In the genomic region with DNA sequence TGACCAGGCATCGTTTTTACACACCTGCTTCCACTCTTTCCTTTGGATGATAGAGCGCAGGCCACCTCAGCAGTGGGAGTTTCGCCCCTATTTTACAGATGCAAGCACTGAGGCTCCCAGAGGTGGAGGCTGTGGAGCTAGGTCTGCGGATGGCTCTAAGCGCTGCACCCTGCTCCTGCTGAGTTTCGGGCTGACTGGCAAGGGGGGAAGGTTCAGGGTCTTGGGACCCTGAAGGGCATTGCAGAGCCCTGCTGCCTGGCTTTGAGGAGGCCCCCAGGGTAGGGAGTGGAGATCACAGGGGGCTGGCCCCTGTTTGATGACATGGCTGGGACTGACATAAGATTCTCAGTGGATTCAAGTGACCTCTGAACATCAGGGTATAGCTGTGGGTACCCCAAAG, we compare ENCODE assay signal across 17 cellular contexts.
"Had no signal": no experiment of that assay in that cellular context is flagged by ENCODE, and none has a peak within 500 bp of the region (broad histone marks: within the 10 kb centered on the region; RNA-seq: fewer than 3 reads in every experiment).

No MANE protein-coding gene starts in this region.

- ATAC-seq: heart right ventricle; left lung; psoas muscle; sciatic nerve; stimulated activated naive B cell treated with anti-CD40 and anti-IgM and Interleukin-4, amounts not matched to agents 10 μg/mL and 1 μg/mL and 100 μg/mL, for 72 hours; stimulated activated naive CD8-positive, alpha-beta T cell treated with anti-CD3 and anti-CD28 coated beads, Interleukin-15, amount 100 ng/mL, for 72 hours had no signal

- H3K27ac ChIP-seq: heart right ventricle, left lung, neutrophil, psoas muscle, testis, tibial nerve had no signal

- H3K4me1 Mint-ChIP-seq: nephron progenitor cell; stimulated activated naive B cell treated with anti-CD40 and anti-IgM and Interleukin-4, amounts not matched to agents 10 μg/mL and 1 μg/mL and 100 μg/mL, for 72 hours; stimulated activated naive CD8-positive, alpha-beta T cell treated with anti-CD3 and anti-CD28 coated beads, Interleukin-15, amount 100 ng/mL, for 72 hours had no signal

- H3K27ac Mint-ChIP-seq: nephron progenitor cell; stimulated activated naive B cell treated with anti-CD40 and anti-IgM and Interleukin-4, amounts not matched to agents 10 μg/mL and 1 μg/mL and 100 μg/mL, for 72 hours; stimulated activated naive CD8-positive, alpha-beta T cell treated with anti-CD3 and anti-CD28 coated beads, Interleukin-15, amount 100 ng/mL, for 72 hours had no signal

- DNase-seq: effector memory CD4-positive, alpha-beta T cell; heart right ventricle; mesenchymal stem cell; midbrain; nephron progenitor cell; retina; stimulated activated CD4-positive, alpha-beta T cell treated with anti-CD3 and anti-CD28 coated beads, Interleukin-2, amount 100 ng/mL, for 24 hours; stimulated activated CD4-positive, alpha-beta T cell treated with anti-CD3 and anti-CD28 coated beads, Interleukin-4, amount 100 ng/mL, for 4 hours; stimulated activated naive B cell treated with anti-CD40 and anti-IgM and Interleukin-4, amounts not matched to agents 10 μg/mL and 1 μg/mL and 100 μg/mL, for 72 hours; stimulated activated naive CD8-positive, alpha-beta T cell treated with anti-CD3 and anti-CD28 coated beads, Interleukin-15, amount 100 ng/mL, for 72 hours had no signal

- H3K36me3 ChIP-seq: heart right ventricle, left lung, neutrophil, tibial nerve had no signal

- H3K36me3 Mint-ChIP-seq: stimulated activated naive B cell treated with anti-CD40 and anti-IgM and Interleukin-4, amounts not matched to agents 10 μg/mL and 1 μg/mL and 100 μg/mL, for 72 hours had no signal

- H3K4me3 ChIP-seq: heart right ventricle, left lung, lung, psoas muscle, testis, tibial nerve had no signal

- H3K4me3 Mint-ChIP-seq: nephron progenitor cell; stimulated activated naive B cell treated with anti-CD40 and anti-IgM and Interleukin-4, amounts not matched to agents 10 μg/mL and 1 μg/mL and 100 μg/mL, for 72 hours; stimulated activated naive CD8-positive, alpha-beta T cell treated with anti-CD3 and anti-CD28 coated beads, Interleukin-15, amount 100 ng/mL, for 72 hours had no signal

- H3K27me3 ChIP-seq: testis had no signal

- H3K9me3 ChIP-seq: heart right ventricle, left lung, neutrophil, psoas muscle, testis, tibial nerve had no signal

- H3K4me1 ChIP-seq: psoas muscle had no signal
